Comparison of ENCODE assay signal across 22 cellular contexts in genomic region chrX:45344597-45344996, GRCh38.
DNase-seq lines count a peak whose midpoint lies in the region; ATAC-seq and TF ChIP-seq lines count a peak whose summit lies in the region.
"Had no signal": no experiment of that assay in that cellular context is flagged by ENCODE, and none has a peak within 500 bp of the region (broad histone marks: within the 10 kb centered on the region; RNA-seq: fewer than 3 reads in every experiment).

No MANE protein-coding gene starts in this region.

- peak; percentile 37; the same call in 1 of the 2 replicates for ATAC-seq in IMR-90 (ENCODE audit: low read depth)
- ATAC-seq: naive thymus-derived CD8-positive, alpha-beta T cell had no signal

- H3K79me1 ChIP-seq in IMR-90 (ENCODE audit: low read depth in 1 of 2, low read length in 2 of 2) = no peaks in the 10 kb centered on the region

- H2BK120ac ChIP-seq in IMR-90 (ENCODE audit: low read depth, low read length) = peak overlapping the region; percentile 71; the same call in 1 of the 2 replicates

- peak overlapping the region; percentile 45 for H4K91ac ChIP-seq in IMR-90 (ENCODE audit: insufficient read depth, low read depth, low read length)

- no peak overlapping the region for H2AK9ac ChIP-seq in IMR-90 (replicated peaks; ENCODE audit: low read depth, low read length, poor library complexity)

- no peaks in the 10 kb centered on the region for H3K79me2 ChIP-seq in hepatocyte
- H3K79me2 ChIP-seq: parathyroid adenoma had no signal

- dilution Hi-C loops in IMR-90 (cut with HindIII; ENCODE audit: low sequenced_read_pairs, unreplicated experiment) = no loop called here

- H3K4me3 ChIP-seq in AG10803 (ENCODE audit: low read length) = no peak overlapping the region
- no peak overlapping the region for H3K4me3 ChIP-seq in IMR-90 (ENCODE audit: insufficient read depth, low read depth, low read length)
- H3K4me3 ChIP-seq in astrocyte of the spinal cord (ENCODE audit: low read depth, low read length) = no peak overlapping the region
- no peak overlapping the region for H3K4me3 ChIP-seq in hepatocyte
- H3K4me3 ChIP-seq: colonic mucosa, skin epidermis had no signal

- no peak overlapping the region for H2AFZ ChIP-seq in IMR-90 (replicated peaks; ENCODE audit: low read length, poor library complexity)
- no peak overlapping the region for H2AFZ ChIP-seq in hepatocyte
- H2AFZ ChIP-seq: parathyroid adenoma had no signal

- no peak overlapping the region for H4K5ac ChIP-seq in IMR-90 (ENCODE audit: low read depth, low read length)

- H3K27me3 ChIP-seq in IMR-90 (ENCODE audit: control insufficient read depth, insufficient read depth, low read length) = no peaks in the 10 kb centered on the region
- H3K27me3 ChIP-seq in hepatocyte = no peaks in the 10 kb centered on the region
- H3K27me3 ChIP-seq: colonic mucosa had no signal

- no peak overlapping the region for H3K56ac ChIP-seq in IMR-90 (ENCODE audit: extremely low read depth, insufficient read depth, low read length)

- in situ Hi-C loops in IMR-90 (cut with MboI; ENCODE audit: low sequenced_read_pairs) = loop anchor here (10.0 kb wide), 1 partner anchor 390 kb away; no protein-coding TSS in a partner anchor
- in situ Hi-C loops in astrocyte of the spinal cord (cut with HindIII; ENCODE audit: low sequenced_read_pairs) = no loop called here

- DNase-seq in AG10803 (ENCODE audit: low read depth) = peak; percentile 87
- peak; percentile 81 for DNase-seq in IMR-90
- peak; percentile 51 for DNase-seq in astrocyte of the spinal cord (ENCODE audit: low read depth, low spot score)
- DNase-seq in iris pigment epithelial cell (ENCODE audit: low read depth) = peak; percentile 31
- no peak for DNase-seq in 8988T
- DNase-seq in germinal center (ENCODE audit: low spot score) = no peak
- no peak for DNase-seq in stimulated activated CD4-positive, alpha-beta T cell treated with anti-CD3 and anti-CD28 coated beads, Interleukin-2, amount 100 ng/mL, for 48 hours
- DNase-seq in hepatocyte (ENCODE audit: low spot score) = no peak
- DNase-seq: activated CD4-positive, alpha-beta T cell treated with anti-CD3 and anti-CD28 coated beads, Interleukin-2, amount 10 ng/mL, durations not matched to agents 7 days and 5 days; activated CD8-positive, alpha-beta memory T cell treated with anti-CD3 and anti-CD28 coated beads, Interleukin-2, amount 50 U/mL, for 48 hours; activated gamma-delta T cell treated with Interleukin-2 at 50 U/mL for 16 hours; aorta; Caco-2; colonic mucosa; head of caudate nucleus; mammary epithelial cell; MM.1S; naive thymus-derived CD8-positive, alpha-beta T cell; NCI-H1694; stimulated activated CD4-positive, alpha-beta T cell treated with anti-CD3 and anti-CD28 coated beads, Interleukin-4, amount 100 ng/mL, for 4 hours had no signal

- H4K8ac ChIP-seq in IMR-90 (ENCODE audit: low read depth in 2 of 2, low read length in 2 of 2) = no peak overlapping the region

- H2BK5ac ChIP-seq in IMR-90 (ENCODE audit: low read depth, low read length, poor library complexity, severe bottlenecking) = no peak overlapping the region

- intact Hi-C loops in IMR-90 (cut with micrococcal nuclease) = no loop called here

- H3K9me1 ChIP-seq in IMR-90 (ENCODE audit: insufficient read depth, low read length) = no peaks in the 10 kb centered on the region

- peak overlapping the region; percentile 0; the same call in 1 of the 2 replicates for H3K4ac ChIP-seq in IMR-90 (ENCODE audit: low read depth, low read length)

- no CpG with 5 or more reads among the region's 2 CpGs for WGBS in IMR-90 (ENCODE audit: extremely low coverage in 2 of 2, insufficient read length in 1 of 2), 2 experiments
- WGBS in hepatocyte (ENCODE audit: low lambda C conversion rate, missing lambda C conversion rate) = 67% methylated on average over 2 of the region's 2 CpGs

- no peak overlapping the region for H3K9ac ChIP-seq in IMR-90 (ENCODE audit: low read depth, low read length)
- H3K9ac ChIP-seq: parathyroid adenoma had no signal

- no peak overlapping the region for H3K27ac ChIP-seq in IMR-90 (ENCODE audit: insufficient read depth, low read length)
- H3K27ac ChIP-seq in hepatocyte = no peak overlapping the region
- H3K27ac ChIP-seq: colonic mucosa, parathyroid adenoma, skin epidermis had no signal

- H3K4me2 ChIP-seq in IMR-90 (ENCODE audit: low read depth, low read length) = no peak overlapping the region
- H3K4me2 ChIP-seq in hepatocyte = no peak overlapping the region

- H4K20me1 ChIP-seq in IMR-90 (ENCODE audit: insufficient read depth, low read length) (no peaks in the 10 kb centered on the region), hepatocyte (ENCODE audit: insufficient read depth, poor library complexity, severe bottlenecking) (no peaks in the 10 kb centered on the region)

- H2BK15ac ChIP-seq in IMR-90 (ENCODE audit: low read depth, low read length) = peak overlapping the region; percentile 11; the same call in 1 of the 3 replicates

- TF ChIP-seq CTCF in AG10803 (conservative IDR thresholded peaks at IDR 0.05; ENCODE audit: low read length) = no peak
- TF ChIP-seq CTCF in IMR-90 (conservative IDR thresholded peaks at IDR 0.05; ENCODE audit: low read depth, low read length) = no peak
- TF ChIP-seq CTCF in astrocyte of the spinal cord (IDR thresholded peaks at IDR 0.05; ENCODE audit: low read depth, low read length) = no peak
- TF ChIP-seq CTCF in hepatocyte (IDR thresholded peaks at IDR 0.05; ENCODE audit: poor library complexity) = no peak

- no peak overlapping the region for H2AK5ac ChIP-seq in IMR-90 (ENCODE audit: low read depth, low read length)

- H3K18ac ChIP-seq in IMR-90 (ENCODE audit: low read depth, low read length) = peak overlapping the region; percentile 5; the same call in 1 of the 2 replicates

- H3K9me2 ChIP-seq in hepatocyte (replicated peaks; ENCODE audit: insufficient read depth) = no peaks in the 10 kb centered on the region

- H2BK20ac ChIP-seq in IMR-90 (ENCODE audit: low read depth, low read length) = peak overlapping the region; percentile 43; the same call in 1 of the 2 replicates

- H3K36me3 ChIP-seq in IMR-90 (ENCODE audit: control insufficient read depth, insufficient read depth, low read length) (no peaks in the 10 kb centered on the region), hepatocyte (replicated peaks; ENCODE audit: insufficient read depth, low read depth) (no peaks in the 10 kb centered on the region)
- H3K36me3 ChIP-seq: colonic mucosa had no signal

- no TSS peak for BruUV-seq in IMR-90 (replicated peaks; lab: Mats Ljungman, UMichigan)

- TF ChIP-seq POLR2A in IMR-90 (IDR thresholded peaks at IDR 0.05; ENCODE audit: low read depth, low read length) = no peak

- H3K4me1 ChIP-seq in IMR-90 (ENCODE audit: control insufficient read depth, insufficient read depth, low read length) (peaks cover 2% of the 10 kb centered on the region), hepatocyte (ENCODE audit: insufficient read depth) (no peaks in the 10 kb centered on the region)
- H3K4me1 ChIP-seq: Caco-2, colonic mucosa, parathyroid adenoma had no signal

- POLR2A ChIA-PET in IMR-90 (lab: Charles Lee; ENCODE audit: unreplicated experiment) = no interaction called here

- no peak for TF ChIP-seq RAD21 in IMR-90 (IDR thresholded peaks at IDR 0.05; ENCODE audit: low read length)

- H3K14ac ChIP-seq in IMR-90 (replicated peaks; ENCODE audit: low read depth, low read length) = no peak overlapping the region

- H3K9me3 ChIP-seq in IMR-90 (ENCODE audit: control insufficient read depth, insufficient read depth, low read length) = no peaks in the 10 kb centered on the region; the same call in 1 of the 2 replicates
- H3K9me3 ChIP-seq in hepatocyte (ENCODE audit: low read depth) = no peaks in the 10 kb centered on the region
- H3K9me3 ChIP-seq: Caco-2, colonic mucosa had no signal

- no peak overlapping the region for H3K23ac ChIP-seq in IMR-90 (ENCODE audit: low read depth, low read length)

- CTCF ChIA-PET in IMR-90 (lab: Yijun Ruan, JAX) = interaction anchor here (2.3 kb wide), 1 partner anchor 22 kb away, joined by 8 read pairs; no protein-coding TSS in a partner anchor

TF ChIP-seq in IMR-90, 13 proteins besides CTCF, POLR2A, EP300 and RAD21:
- TF ChIP-seq CEBPB (IDR thresholded peaks at IDR 0.05; ENCODE audit: low read depth, low read length) (peak; percentile 17; the same call in 1 of the 2 replicates), FOS (IDR thresholded peaks at IDR 0.05; ENCODE audit: low read depth, low read length) (no peak)

Comparison
In these comparisons a context has a peak if more than half of its experiments do, and no peak if none do; other contexts are left out.
1. DNase-seq: peak in AG10803 (single experiment), IMR-90 (single experiment), astrocyte of the spinal cord (single experiment) and iris pigment epithelial cell (single experiment); none in 8988T (single experiment), germinal center (single experiment), stimulated activated CD4-positive, alpha-beta T cell treated with anti-CD3 and anti-CD28 coated beads, Interleukin-2, amount 100 ng/mL, for 48 hours (0 of 2) and hepatocyte (single experiment).